1 cellular context compared by ENCODE assay signal in genomic region chr1:110218739-110219138, GRCh38.
TF ChIP-seq lines count a peak whose summit lies in the region.

No MANE protein-coding gene starts in this region.

TF ChIP-seq in PFSK-1, 5 proteins besides CTCF, POLR2A, EP300 and RAD21:
- TF ChIP-seq REST (IDR thresholded peaks at IDR 0.05; ENCODE audit: insufficient read depth in 1 of 2, low read depth in 2 of 2, low read length in 2 of 2) (peak; percentile 85 to 92), FOXP2 (optimal IDR thresholded peaks at IDR 0.05; ENCODE audit: borderline replicate concordance, extremely low read depth, extremely low read length, insufficient read depth) (no peak), SIN3A (IDR thresholded peaks at IDR 0.05; ENCODE audit: borderline replicate concordance, insufficient read depth, low read length) (no peak)
